Comparison of ENCODE assay signal across 1 cellular context in the genomic region with DNA sequence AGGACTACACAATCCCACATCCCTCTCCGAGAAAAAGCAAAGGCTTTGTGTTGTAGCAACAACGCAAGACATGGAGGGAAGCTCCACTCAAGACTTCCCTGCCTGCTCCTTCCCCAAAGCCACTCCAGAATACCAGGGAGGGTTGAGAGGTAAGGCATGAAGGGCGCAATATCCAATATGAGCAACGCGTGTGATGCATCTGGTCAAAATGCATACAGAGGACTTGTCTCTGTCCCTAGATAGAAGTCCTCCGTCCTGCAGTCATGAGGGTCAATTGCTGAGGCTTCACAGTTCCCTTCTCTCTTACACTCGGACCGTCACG.
TF ChIP-seq lines count a peak whose summit lies in the region.

No MANE protein-coding gene starts in this region.

TF ChIP-seq in H1, 55 proteins besides CTCF, POLR2A, EP300 and RAD21:
- TF ChIP-seq TCF12 (IDR thresholded peaks at IDR 0.05; ENCODE audit: low read depth, low read length), result no peak
- TF ChIP-seq CHD2 (IDR thresholded peaks at IDR 0.05; ENCODE audit: low read length), result no peak
- no peak for TF ChIP-seq NANOG (IDR thresholded peaks at IDR 0.05; ENCODE audit: insufficient read depth, low read depth, low read length, poor library complexity, severe bottlenecking)
- TF ChIP-seq SIN3A (conservative IDR thresholded peaks at IDR 0.05 in 1 of 2, IDR thresholded peaks at IDR 0.05 in 1 of 2; ENCODE audit: low read depth in 1 of 2, low read length in 2 of 2), result 0 out of 4 replicates have a peak, but pooled peaks of 1 of the 2 experiments have one; percentile 22
- no peak for TF ChIP-seq SRF (IDR thresholded peaks at IDR 0.05; ENCODE audit: low read depth, low read length)
- TF ChIP-seq SIX5 (IDR thresholded peaks at IDR 0.05; ENCODE audit: low read depth, low read length), result no peak
- no peak for TF ChIP-seq ZNF274 (IDR thresholded peaks at IDR 0.05; ENCODE audit: borderline replicate concordance, extremely low read depth, low read length)
- TF ChIP-seq CEBPB (IDR thresholded peaks at IDR 0.05; ENCODE audit: low read depth, low read length), result no peak
- TF ChIP-seq, protein P1, sequence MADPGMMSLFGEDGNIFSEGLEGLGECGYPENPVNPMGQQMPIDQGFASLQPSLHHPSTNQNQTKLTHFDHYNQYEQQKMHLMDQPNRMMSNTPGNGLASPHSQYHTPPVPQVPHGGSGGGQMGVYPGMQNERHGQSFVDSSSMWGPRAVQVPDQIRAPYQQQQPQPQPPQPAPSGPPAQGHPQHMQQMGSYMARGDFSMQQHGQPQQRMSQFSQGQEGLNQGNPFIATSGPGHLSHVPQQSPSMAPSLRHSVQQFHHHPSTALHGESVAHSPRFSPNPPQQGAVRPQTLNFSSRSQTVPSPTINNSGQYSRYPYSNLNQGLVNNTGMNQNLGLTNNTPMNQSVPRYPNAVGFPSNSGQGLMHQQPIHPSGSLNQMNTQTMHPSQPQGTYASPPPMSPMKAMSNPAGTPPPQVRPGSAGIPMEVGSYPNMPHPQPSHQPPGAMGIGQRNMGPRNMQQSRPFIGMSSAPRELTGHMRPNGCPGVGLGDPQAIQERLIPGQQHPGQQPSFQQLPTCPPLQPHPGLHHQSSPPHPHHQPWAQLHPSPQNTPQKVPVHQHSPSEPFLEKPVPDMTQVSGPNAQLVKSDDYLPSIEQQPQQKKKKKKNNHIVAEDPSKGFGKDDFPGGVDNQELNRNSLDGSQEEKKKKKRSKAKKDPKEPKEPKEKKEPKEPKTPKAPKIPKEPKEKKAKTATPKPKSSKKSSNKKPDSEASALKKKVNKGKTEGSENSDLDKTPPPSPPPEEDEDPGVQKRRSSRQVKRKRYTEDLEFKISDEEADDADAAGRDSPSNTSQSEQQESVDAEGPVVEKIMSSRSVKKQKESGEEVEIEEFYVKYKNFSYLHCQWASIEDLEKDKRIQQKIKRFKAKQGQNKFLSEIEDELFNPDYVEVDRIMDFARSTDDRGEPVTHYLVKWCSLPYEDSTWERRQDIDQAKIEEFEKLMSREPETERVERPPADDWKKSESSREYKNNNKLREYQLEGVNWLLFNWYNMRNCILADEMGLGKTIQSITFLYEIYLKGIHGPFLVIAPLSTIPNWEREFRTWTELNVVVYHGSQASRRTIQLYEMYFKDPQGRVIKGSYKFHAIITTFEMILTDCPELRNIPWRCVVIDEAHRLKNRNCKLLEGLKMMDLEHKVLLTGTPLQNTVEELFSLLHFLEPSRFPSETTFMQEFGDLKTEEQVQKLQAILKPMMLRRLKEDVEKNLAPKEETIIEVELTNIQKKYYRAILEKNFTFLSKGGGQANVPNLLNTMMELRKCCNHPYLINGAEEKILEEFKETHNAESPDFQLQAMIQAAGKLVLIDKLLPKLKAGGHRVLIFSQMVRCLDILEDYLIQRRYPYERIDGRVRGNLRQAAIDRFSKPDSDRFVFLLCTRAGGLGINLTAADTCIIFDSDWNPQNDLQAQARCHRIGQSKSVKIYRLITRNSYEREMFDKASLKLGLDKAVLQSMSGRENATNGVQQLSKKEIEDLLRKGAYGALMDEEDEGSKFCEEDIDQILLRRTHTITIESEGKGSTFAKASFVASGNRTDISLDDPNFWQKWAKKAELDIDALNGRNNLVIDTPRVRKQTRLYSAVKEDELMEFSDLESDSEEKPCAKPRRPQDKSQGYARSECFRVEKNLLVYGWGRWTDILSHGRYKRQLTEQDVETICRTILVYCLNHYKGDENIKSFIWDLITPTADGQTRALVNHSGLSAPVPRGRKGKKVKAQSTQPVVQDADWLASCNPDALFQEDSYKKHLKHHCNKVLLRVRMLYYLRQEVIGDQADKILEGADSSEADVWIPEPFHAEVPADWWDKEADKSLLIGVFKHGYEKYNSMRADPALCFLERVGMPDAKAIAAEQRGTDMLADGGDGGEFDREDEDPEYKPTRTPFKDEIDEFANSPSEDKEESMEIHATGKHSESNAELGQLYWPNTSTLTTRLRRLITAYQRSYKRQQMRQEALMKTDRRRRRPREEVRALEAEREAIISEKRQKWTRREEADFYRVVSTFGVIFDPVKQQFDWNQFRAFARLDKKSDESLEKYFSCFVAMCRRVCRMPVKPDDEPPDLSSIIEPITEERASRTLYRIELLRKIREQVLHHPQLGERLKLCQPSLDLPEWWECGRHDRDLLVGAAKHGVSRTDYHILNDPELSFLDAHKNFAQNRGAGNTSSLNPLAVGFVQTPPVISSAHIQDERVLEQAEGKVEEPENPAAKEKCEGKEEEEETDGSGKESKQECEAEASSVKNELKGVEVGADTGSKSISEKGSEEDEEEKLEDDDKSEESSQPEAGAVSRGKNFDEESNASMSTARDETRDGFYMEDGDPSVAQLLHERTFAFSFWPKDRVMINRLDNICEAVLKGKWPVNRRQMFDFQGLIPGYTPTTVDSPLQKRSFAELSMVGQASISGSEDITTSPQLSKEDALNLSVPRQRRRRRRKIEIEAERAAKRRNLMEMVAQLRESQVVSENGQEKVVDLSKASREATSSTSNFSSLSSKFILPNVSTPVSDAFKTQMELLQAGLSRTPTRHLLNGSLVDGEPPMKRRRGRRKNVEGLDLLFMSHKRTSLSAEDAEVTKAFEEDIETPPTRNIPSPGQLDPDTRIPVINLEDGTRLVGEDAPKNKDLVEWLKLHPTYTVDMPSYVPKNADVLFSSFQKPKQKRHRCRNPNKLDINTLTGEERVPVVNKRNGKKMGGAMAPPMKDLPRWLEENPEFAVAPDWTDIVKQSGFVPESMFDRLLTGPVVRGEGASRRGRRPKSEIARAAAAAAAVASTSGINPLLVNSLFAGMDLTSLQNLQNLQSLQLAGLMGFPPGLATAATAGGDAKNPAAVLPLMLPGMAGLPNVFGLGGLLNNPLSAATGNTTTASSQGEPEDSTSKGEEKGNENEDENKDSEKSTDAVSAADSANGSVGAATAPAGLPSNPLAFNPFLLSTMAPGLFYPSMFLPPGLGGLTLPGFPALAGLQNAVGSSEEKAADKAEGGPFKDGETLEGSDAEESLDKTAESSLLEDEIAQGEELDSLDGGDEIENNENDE (IDR thresholded peaks at IDR 0.05; ENCODE audit: insufficient replicate concordance, low read length), result no peak
